ENCODE assay signal across 11 cellular contexts in the genomic region with DNA sequence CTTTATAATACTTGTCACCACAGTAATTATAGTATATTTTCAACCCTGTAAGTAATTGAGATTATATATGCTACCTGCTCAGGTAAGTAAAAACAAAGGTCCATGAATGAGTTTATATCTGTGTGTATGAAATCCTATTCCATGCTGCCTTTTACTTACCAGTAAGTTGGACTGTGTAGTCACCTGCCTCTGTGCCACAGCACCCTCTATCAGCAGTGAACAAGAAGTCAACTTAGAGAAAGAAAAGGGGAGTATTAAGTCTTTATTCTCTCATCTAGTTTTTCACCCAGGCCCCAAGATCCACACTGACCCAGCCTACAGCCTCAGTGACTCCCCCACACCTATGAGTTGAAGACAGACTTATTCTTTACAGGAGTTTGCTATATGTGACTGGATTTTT. TPM values are rescaled to one million over a fixed set of nuclear protein-coding genes. Genes with fewer than 3 reads are reported as not detected.
DNase-seq lines count a peak whose midpoint lies in the region; ATAC-seq, FAIRE-seq and TF ChIP-seq lines count a peak whose summit lies in the region.
"Had no signal": no experiment of that assay in that cellular context is flagged by ENCODE, and none has a peak within 500 bp of the region (broad histone marks: within the 10 kb centered on the region; RNA-seq: fewer than 3 reads in every experiment).

No MANE protein-coding gene starts in this region.

- H3K27me3 ChIP-seq in foreskin keratinocyte (no peaks in the 10 kb centered on the region), upper lobe of left lung (no peaks in the 10 kb centered on the region)

- H3K4me3 ChIP-seq in upper lobe of left lung, result no peak overlapping the region

- TF ChIP-seq CTCF in foreskin keratinocyte (conservative IDR thresholded peaks at IDR 0.05) (peak; percentile 73), upper lobe of left lung (IDR thresholded peaks at IDR 0.05) (no peak)

- H3K27ac ChIP-seq in foreskin keratinocyte (no peak overlapping the region), upper lobe of left lung (no peak overlapping the region)

- peaks cover 10% of the 10 kb centered on the region for H3K4me1 ChIP-seq in foreskin keratinocyte
- H3K4me1 ChIP-seq in upper lobe of left lung, result no peaks in the 10 kb centered on the region

- no peak for TF ChIP-seq EP300 in upper lobe of left lung (IDR thresholded peaks at IDR 0.05)

- TF ChIP-seq POLR2A in upper lobe of left lung (IDR thresholded peaks at IDR 0.05), result no peak

- H3K36me3 ChIP-seq in upper lobe of left lung, result no peaks in the 10 kb centered on the region

- no peaks in the 10 kb centered on the region for H3K9me3 ChIP-seq in upper lobe of left lung

- peak; percentile 43 for ATAC-seq in GM18498 (IDR thresholded peaks at IDR 0.05; ENCODE audit: unreplicated experiment)
- ATAC-seq in foreskin keratinocyte, result no peak
- no peak for ATAC-seq in upper lobe of left lung (ENCODE audit: low FRiP score in 2 of 2)

- DNase-seq in DMS53 (lab: John Stamatoyannopoulos, UW) (peak; percentile 74), SHP77 (lab: John Stamatoyannopoulos, UW) (peak; percentile 5 to 10), foreskin keratinocyte (peak in 1 of 2 donors; percentile 41), islet precursor cell (no peak), HTR-8/SVneo (ENCODE audit: insufficient read length, low spot score) (no peak), NCI-H1694 treated with DMSO at 0.1 percent for 48 hours (lab: John Stamatoyannopoulos, UW) (no peak), upper lobe of left lung (no peak)
- DNase-seq: effector CD4-positive, alpha-beta T cell; NCI-H2171 had no signal

- no peak for FAIRE-seq in HTR-8/SVneo (lab: Jason Lieb, UNC)
- FAIRE-seq: urothelium cell line had no signal

RNA-seq across cellular contexts. Expression of a gene that starts 36.9 kb away (rescaled TPM):
- total RNA-seq in foreskin keratinocyte, result 97.6 and 100.0 TPM in 2 replicates
- 112 and 114 TPM in 2 replicates for polyA plus RNA-seq in foreskin keratinocyte
- total RNA-seq in upper lobe of left lung, result 100 to 1,000 TPM in 1 of 6 donors, 10 to 100 TPM in 5; 43.8 to 108 (median 66.2) TPM

RNA-seq across cellular contexts. Expression of a gene that starts 41.5 kb away (rescaled TPM):
- total RNA-seq in foreskin keratinocyte (0.10 and 0.11 TPM in 2 replicates), upper lobe of left lung (10 to 100 TPM in 1 of 6 donors, 1 to 10 TPM in 5; 1.8 to 14.2 (median 5.6) TPM)
- 0.03 TPM in 1 of 2 replicates, not detected in the other for polyA plus RNA-seq in foreskin keratinocyte

Comparison
In these comparisons a context has a peak if more than half of its experiments do, and no peak if none do; other contexts are left out.
1. DNase-seq: peak in DMS53 (single experiment) and SHP77 (2 of 2); none in islet precursor cell (single experiment), HTR-8/SVneo (single experiment), NCI-H1694 treated with DMSO at 0.1 percent for 48 hours (single experiment) and upper lobe of left lung (0 of 2).